8 cellular contexts compared by ENCODE assay signal in genomic region chr22:40819741-40820140, GRCh38. TPM values are rescaled to one million over a fixed set of nuclear protein-coding genes. Genes with fewer than 3 reads are reported as not detected.
DNase-seq lines count a peak whose midpoint lies in the region; ATAC-seq, FAIRE-seq and TF ChIP-seq lines count a peak whose summit lies in the region.

No MANE protein-coding gene starts in this region.

- H3K4me3 ChIP-seq in A549 (peak overlapping the region; percentile 93), SJCRH30 (peak overlapping the region; percentile 99), endothelial cell of umbilical vein (replicated peaks in 1 of 3; ENCODE audit: insufficient read depth in 1 of 3, low read depth in 1 of 3, low read length in 3 of 3) (peak overlapping the region; percentile 70 to 95 (median 82))

- H2AFZ ChIP-seq in endothelial cell of umbilical vein (ENCODE audit: low read depth, low read length) = peak overlapping the region; percentile 92

- no peak for TF ChIP-seq RAD21 in A549 (conservative IDR thresholded peaks at IDR 0.05 in 1 of 2, IDR thresholded peaks at IDR 0.05 in 1 of 2)

- H3K36me3 Mint-ChIP-seq in neural crest cell (ENCODE audit: low read depth) = peaks cover 4% of the 10 kb centered on the region

- TSS peak; percentile 87 for BruUV-seq in endothelial cell of umbilical vein (replicated peaks; lab: Mats Ljungman, UMichigan)

- H3K4me1 Mint-ChIP-seq in neural crest cell = peaks cover 29% of the 10 kb centered on the region

- H3K9me3 ChIP-seq in A549 (no peaks in the 10 kb centered on the region), SJCRH30 (replicated peaks) (no peaks in the 10 kb centered on the region), endothelial cell of umbilical vein (replicated peaks; ENCODE audit: control insufficient read depth, insufficient read depth, low read length) (no peaks in the 10 kb centered on the region)

- POLR2A ChIA-PET in A549 (lab: Yijun Ruan, JAX) (interaction anchor here (0.6 to 1.4 kb wide), 2 partner anchors 73 to 137 kb away, joined by 3 to 5 read pairs; no protein-coding TSS in a partner anchor), endothelial cell of umbilical vein (lab: Charles Lee) (no interaction called here)

- H3K4me1 ChIP-seq in A549 = peaks cover 19% of the 10 kb centered on the region; the same call in 2 of the 3 replicates
- H3K4me1 ChIP-seq in SJCRH30 = peaks cover 8% of the 10 kb centered on the region
- peaks cover 15% of the 10 kb centered on the region for H3K4me1 ChIP-seq in endothelial cell of umbilical vein (ENCODE audit: control insufficient read depth, extremely low read depth, insufficient read depth, low read length)

- H3K79me2 ChIP-seq in endothelial cell of umbilical vein (ENCODE audit: control insufficient read depth, insufficient read depth, low read length) = peaks cover 35% of the 10 kb centered on the region

- CTCF ChIA-PET in A549 (lab: Yijun Ruan, JAX) (interaction anchor here (0.6 to 1.4 kb wide), 4 partner anchors 42 to 174 kb away, joined by 3 to 4 read pairs (median 4); partner anchors contain the start of gene DNAJB7), endothelial cell of umbilical vein (lab: Charles Lee) (interaction anchor here (0.7 to 4.2 kb wide), 9 partner anchors 11 to 446 kb away, joined by 3 to 24 read pairs (median 3); partner anchors contain the start of gene XPNPEP3)

- peak overlapping the region; percentile 98 for H3K4me3 Mint-ChIP-seq in neural crest cell

- no peaks in the 10 kb centered on the region for H3K9me1 ChIP-seq in endothelial cell of umbilical vein (replicated peaks; ENCODE audit: control insufficient read depth, extremely low read depth, insufficient read depth, low read length)

- peak overlapping the region; percentile 68 for H3K9ac ChIP-seq in endothelial cell of umbilical vein (replicated peaks; ENCODE audit: extremely low read depth, insufficient read depth, low read length)

- TF ChIP-seq CTCF in A549 (IDR thresholded peaks at IDR 0.05) (no peak), GM10266 (IDR thresholded peaks at IDR 0.05; ENCODE audit: control insufficient read depth, insufficient read depth, low read depth, missing control alignments) (no peak), endothelial cell of umbilical vein (IDR thresholded peaks at IDR 0.05; ENCODE audit: extremely low read depth in 1 of 2, insufficient read depth in 1 of 2, low read depth in 1 of 2, low read length in 2 of 2) (no peak), neural crest cell (conservative IDR thresholded peaks at IDR 0.05) (no peak), D721Med (IDR thresholded peaks at IDR 0.05; ENCODE audit: insufficient read depth, missing control alignments) (no peak)

- H3K4me2 ChIP-seq in A549 (peak overlapping the region; percentile 96), endothelial cell of umbilical vein (ENCODE audit: insufficient read depth, low read length) (peak overlapping the region; percentile 98)

- no peaks in the 10 kb centered on the region for H3K9me3 Mint-ChIP-seq in neural crest cell

- dilution Hi-C loops in endothelial cell of umbilical vein (cut with MboI; ENCODE audit: extremely low pct_ligation_motif_present, low sequenced_read_pairs) = no loop called here

- TF ChIP-seq EP300 in A549 (IDR thresholded peaks at IDR 0.05) = no peak

- 22% methylated on average over 3 of the region's 3 CpGs for WGBS in A549 (ENCODE audit: missing lambda C conversion rate)

- ATAC-seq in A549 (peak; percentile 40 to 49; a peak in 5 of 6 replicates), GM21576 (IDR thresholded peaks at IDR 0.05; ENCODE audit: unreplicated experiment) (no peak)

- TF ChIP-seq POLR2A in A549 (IDR thresholded peaks at IDR 0.05; ENCODE audit: low read length) (no peak), endothelial cell of umbilical vein (IDR thresholded peaks at IDR 0.05; ENCODE audit: low read depth, low read length) (no peak)

- DNase-seq in A549 (ENCODE audit: low read depth in 1 of 2, low spot score in 1 of 2) (no peak), GM10266 (ENCODE audit: extremely low spot score) (peak; percentile 21), SJCRH30 (peak in 1 of 2 experiments; percentile 8), endothelial cell of umbilical vein (ENCODE audit: low read depth, low spot score) (no peak), neural crest cell (ENCODE audit: low read depth, low spot score) (no peak), D721Med (ENCODE audit: insufficient read length, low spot score) (no peak), T1000 (lab: John Stamatoyannopoulos, UW) (no peak)

- no peaks in the 10 kb centered on the region for H3K27me3 Mint-ChIP-seq in neural crest cell (ENCODE audit: low read depth)

- H4K20me1 ChIP-seq in endothelial cell of umbilical vein (replicated peaks; ENCODE audit: control insufficient read depth, extremely low read depth, insufficient read depth, low read length) = no peaks in the 10 kb centered on the region

- no peak overlapping the region for H3K27ac Mint-ChIP-seq in neural crest cell (ENCODE audit: unreplicated experiment)

- no peaks in the 10 kb centered on the region for H3K27me3 ChIP-seq in SJCRH30
- no peaks in the 10 kb centered on the region for H3K27me3 ChIP-seq in endothelial cell of umbilical vein (ENCODE audit: control insufficient read depth in 2 of 2, insufficient read depth in 2 of 2, low read length in 2 of 2)

- FAIRE-seq in A549 (lab: Jason Lieb, UNC) (no peak), endothelial cell of umbilical vein (lab: Jason Lieb, UNC) (no peak), D721Med (lab: Jason Lieb, UNC) (no peak)

- H3K36me3 ChIP-seq in SJCRH30 = peaks cover 17% of the 10 kb centered on the region
- no peaks in the 10 kb centered on the region for H3K36me3 ChIP-seq in endothelial cell of umbilical vein (ENCODE audit: control insufficient read depth in 2 of 2, extremely low read depth in 1 of 2, insufficient read depth in 2 of 2, low read length in 2 of 2)

- peak overlapping the region; percentile 92 for H3K27ac ChIP-seq in A549
- peak overlapping the region; percentile 24; the same call in 1 of the 2 replicates for H3K27ac ChIP-seq in SJCRH30
- peak overlapping the region; percentile 38 for H3K27ac ChIP-seq in endothelial cell of umbilical vein (ENCODE audit: insufficient read depth, low read depth, low read length)

- intact Hi-C loops in endothelial cell of umbilical vein (cut with micrococcal nuclease) = loop anchor here (2.0 kb wide), 2 partner anchors 37 to 137 kb away; partner anchors contain the start of genes ST13 and XPNPEP3

RNA-seq across cellular contexts. Expression of gene SLC25A17, which starts 0.6 kb away (rescaled TPM):
- polyA plus RNA-seq in A549 (2011; rRNA removed) = 33.7 and 35.1 TPM in 2 replicates
- 9.7 and 13.3 TPM in 2 replicates for polyA plus RNA-seq in A549 (2012; cell fraction: cytosol; rRNA removed)
- polyA plus RNA-seq in A549 (2012; cell fraction: nucleus; rRNA removed) = 8.0 and 12.4 TPM in 2 replicates
- polyA plus RNA-seq in A549 (2017; fragmentation: RNase III; extraction: RNeasy Plus Mini Kit Qiagen cat#74134 plus additional on column Dnase treatment) = 17.2 to 20.3 TPM (median 19.9 TPM) in 3 replicates
- 7.3 and 9.9 TPM in 2 replicates for polyA minus RNA-seq in A549 (2011; rRNA and poly(A)+ RNA removed)
- 37.0 and 37.9 TPM in 2 replicates for total RNA-seq in SJCRH30 (2014; rRNA removed; shearing (Covaris generic))
- total RNA-seq in endothelial cell of umbilical vein = 24.9 and 25.8 TPM in 2 replicates
- polyA plus RNA-seq in endothelial cell of umbilical vein = 11.9 and 12.2 TPM in 2 replicates
- polyA plus RNA-seq in endothelial cell of umbilical vein (2011; cell fraction: cytosol; rRNA removed) = 18.8 and 19.0 TPM in 2 replicates
- 19.9 and 20.6 TPM in 2 replicates for polyA plus RNA-seq in endothelial cell of umbilical vein (2011; cell fraction: nucleus; rRNA removed)
- 14.5 and 21.1 TPM in 2 replicates for polyA plus RNA-seq in endothelial cell of umbilical vein (2012)
- polyA minus RNA-seq in endothelial cell of umbilical vein = 13.0 and 13.6 TPM in 2 replicates
- 8.8 TPM for polyA minus RNA-seq in endothelial cell of umbilical vein (2011; cell fraction: cytosol; rRNA and poly(A)+ RNA removed)
- 6.2 and 9.7 TPM in 2 replicates for polyA minus RNA-seq in endothelial cell of umbilical vein (2011; cell fraction: nucleus; rRNA and poly(A)+ RNA removed)
- 25.7 and 28.1 TPM in 2 replicates for total RNA-seq in neural crest cell

RNA-seq across cellular contexts. Expression of gene ST13, which starts 36.7 kb away (rescaled TPM):
- polyA plus RNA-seq in A549 (2011; rRNA removed) (114 and 181 TPM in 2 replicates), A549 (2017; fragmentation: RNase III; extraction: RNeasy Plus Mini Kit Qiagen cat#74134 plus additional on column Dnase treatment) (212 to 227 TPM (median 220 TPM) in 3 replicates), endothelial cell of umbilical vein (35.7 and 41.2 TPM in 2 replicates)
- 53.2 and 57.4 TPM in 2 replicates for polyA plus RNA-seq in A549 (2012; cell fraction: cytosol; rRNA removed)
- 15.5 and 19.4 TPM in 2 replicates for polyA plus RNA-seq in A549 (2012; cell fraction: nucleus; rRNA removed)
- 50.5 and 53.7 TPM in 2 replicates for polyA minus RNA-seq in A549 (2011; rRNA and poly(A)+ RNA removed)
- 245 and 285 TPM in 2 replicates for total RNA-seq in SJCRH30 (2014; rRNA removed; shearing (Covaris generic))
- total RNA-seq in endothelial cell of umbilical vein (249 and 250 TPM in 2 replicates), neural crest cell (303 and 321 TPM in 2 replicates)
- polyA plus RNA-seq in endothelial cell of umbilical vein (2011; cell fraction: cytosol; rRNA removed) = 130 and 143 TPM in 2 replicates
- 50.6 and 66.5 TPM in 2 replicates for polyA plus RNA-seq in endothelial cell of umbilical vein (2011; cell fraction: nucleus; rRNA removed)
- 230 and 281 TPM in 2 replicates for polyA plus RNA-seq in endothelial cell of umbilical vein (2012)
- polyA minus RNA-seq in endothelial cell of umbilical vein = 53.3 and 92.3 TPM in 2 replicates
- 49.1 TPM for polyA minus RNA-seq in endothelial cell of umbilical vein (2011; cell fraction: cytosol; rRNA and poly(A)+ RNA removed)
- polyA minus RNA-seq in endothelial cell of umbilical vein (2011; cell fraction: nucleus; rRNA and poly(A)+ RNA removed) = 17.5 and 25.1 TPM in 2 replicates

RNA-seq across cellular contexts. Expression of gene XPNPEP3, which starts 37.2 kb away (rescaled TPM):
- 23.3 and 23.6 TPM in 2 replicates for polyA plus RNA-seq in A549 (2011; rRNA removed)
- polyA plus RNA-seq in A549 (2012; cell fraction: cytosol; rRNA removed) = 8.9 and 10.1 TPM in 2 replicates
- polyA plus RNA-seq in A549 (2012; cell fraction: nucleus; rRNA removed) = 5.4 and 7.6 TPM in 2 replicates
- 10.4 to 12.7 TPM (median 12.7 TPM) in 3 replicates for polyA plus RNA-seq in A549 (2017; fragmentation: RNase III; extraction: RNeasy Plus Mini Kit Qiagen cat#74134 plus additional on column Dnase treatment)
- 26.6 and 37.1 TPM in 2 replicates for polyA minus RNA-seq in A549 (2011; rRNA and poly(A)+ RNA removed)
- 17.3 and 18.2 TPM in 2 replicates for total RNA-seq in SJCRH30 (2014; rRNA removed; shearing (Covaris generic))
- 21.2 TPM in 2 replicates for total RNA-seq in endothelial cell of umbilical vein
- 12.3 and 14.6 TPM in 2 replicates for polyA plus RNA-seq in endothelial cell of umbilical vein
- polyA plus RNA-seq in endothelial cell of umbilical vein (2011; cell fraction: cytosol; rRNA removed) = 7.4 and 9.0 TPM in 2 replicates
- 16.6 and 20.9 TPM in 2 replicates for polyA plus RNA-seq in endothelial cell of umbilical vein (2011; cell fraction: nucleus; rRNA removed)
- 3.9 and 5.1 TPM in 2 replicates for polyA plus RNA-seq in endothelial cell of umbilical vein (2012)
- polyA minus RNA-seq in endothelial cell of umbilical vein = 33.6 and 44.3 TPM in 2 replicates
- 6.2 TPM for polyA minus RNA-seq in endothelial cell of umbilical vein (2011; cell fraction: cytosol; rRNA and poly(A)+ RNA removed)
- 19.3 and 26.4 TPM in 2 replicates for polyA minus RNA-seq in endothelial cell of umbilical vein (2011; cell fraction: nucleus; rRNA and poly(A)+ RNA removed)
- total RNA-seq in neural crest cell = 34.7 and 37.0 TPM in 2 replicates

RNA-seq across cellular contexts. Expression of gene DNAJB7, which starts 42.2 kb away (rescaled TPM):
- polyA plus RNA-seq in A549 (2011; rRNA removed) (not detected in 2 replicates), A549 (2017; fragmentation: RNase III; extraction: RNeasy Plus Mini Kit Qiagen cat#74134 plus additional on column Dnase treatment) (not detected in 3 replicates), endothelial cell of umbilical vein (not detected in 2 replicates)
- polyA plus RNA-seq in A549 (2012; cell fraction: cytosol; rRNA removed) = not detected in 2 replicates
- not detected in 2 replicates for polyA plus RNA-seq in A549 (2012; cell fraction: nucleus; rRNA removed)
- polyA minus RNA-seq in A549 (2011; rRNA and poly(A)+ RNA removed) = not detected in 2 replicates
- not detected in 2 replicates for total RNA-seq in SJCRH30 (2014; rRNA removed; shearing (Covaris generic))
- total RNA-seq in endothelial cell of umbilical vein (not detected in 2 replicates), neural crest cell (not detected in 2 replicates)
- polyA plus RNA-seq in endothelial cell of umbilical vein (2011; cell fraction: cytosol; rRNA removed) = not detected in 2 replicates
- not detected in 2 replicates for polyA plus RNA-seq in endothelial cell of umbilical vein (2011; cell fraction: nucleus; rRNA removed)
- 0.07 TPM in 1 of 2 replicates, not detected in the other for polyA plus RNA-seq in endothelial cell of umbilical vein (2012)
- polyA minus RNA-seq in endothelial cell of umbilical vein = not detected in 2 replicates
- polyA minus RNA-seq in endothelial cell of umbilical vein (2011; cell fraction: cytosol; rRNA and poly(A)+ RNA removed) = not detected
- not detected in 2 replicates for polyA minus RNA-seq in endothelial cell of umbilical vein (2011; cell fraction: nucleus; rRNA and poly(A)+ RNA removed)

Comparison
In these comparisons a context has a peak if more than half of its experiments do, and no peak if none do; other contexts are left out.
1. H3K27ac ChIP-seq: peak in every context shown above with its lines; median percentile 92 in A549; 38 in endothelial cell of umbilical vein; 24 in SJCRH30.